In the genomic region with DNA sequence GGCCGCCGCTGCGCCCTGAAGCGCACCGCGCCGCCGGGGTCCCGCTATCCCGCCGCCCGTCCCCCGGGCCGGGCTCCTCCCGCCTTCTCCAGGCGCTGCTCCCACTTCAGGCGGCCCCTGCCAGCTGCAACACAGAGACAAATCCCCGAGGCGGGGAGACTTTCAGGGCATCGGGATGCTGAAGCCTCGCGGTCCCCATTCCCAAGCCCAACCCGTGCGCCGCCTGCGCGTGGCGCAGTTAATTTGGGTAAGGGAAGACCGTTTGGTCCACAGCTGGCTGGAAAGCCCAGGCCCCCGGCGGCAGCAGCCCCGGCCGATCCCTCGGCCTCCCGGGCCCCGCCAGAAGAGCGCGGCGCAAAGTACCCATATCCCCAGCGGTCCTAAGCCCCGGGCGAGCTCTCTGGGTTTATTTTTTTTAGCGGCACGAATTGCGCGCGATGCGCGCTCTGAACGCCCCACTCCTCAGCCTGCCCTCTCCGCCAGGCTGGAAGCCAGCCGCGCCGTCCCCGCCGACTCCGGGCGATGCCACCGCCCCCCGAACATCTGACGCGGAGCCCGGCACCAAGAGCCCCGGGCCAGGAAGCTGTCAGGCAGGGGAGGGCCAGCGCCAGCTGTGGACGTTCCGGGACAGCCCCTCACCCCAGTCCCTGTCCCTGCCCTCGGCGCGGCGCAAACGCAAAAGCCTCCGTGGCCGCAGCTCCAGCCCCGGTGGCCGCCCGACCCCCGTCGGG, we compare ENCODE assay signal across 8 cellular contexts. TPM values are rescaled to one million over a fixed set of nuclear protein-coding genes. Genes with fewer than 3 reads are reported as not detected.
DNase-seq lines count a peak whose midpoint lies in the region; ATAC-seq, FAIRE-seq and TF ChIP-seq lines count a peak whose summit lies in the region.

No MANE protein-coding gene starts in this region.

- peak; percentile 48 for ATAC-seq in GM21390 (IDR thresholded peaks at IDR 0.05; ENCODE audit: unreplicated experiment)
- peak; percentile 30 for ATAC-seq in HG03565 (IDR thresholded peaks at IDR 0.05; ENCODE audit: unreplicated experiment)
- ATAC-seq in left cardiac atrium: peak; percentile 54 to 70
- ATAC-seq in pancreas: peak; percentile 39 to 55 (median 52)

- peaks cover 0 to 7% (median 0%) of the 10 kb centered on the region in 3 donors for H3K4me1 ChIP-seq in pancreas

- no peaks in the 10 kb centered on the region for H3K36me3 ChIP-seq in pancreas

- H3K9me3 Mint-ChIP-seq in activated naive CD8-positive, alpha-beta T cell treated with anti-CD3 and anti-CD28 coated beads for 36 hours: no peaks in the 10 kb centered on the region

- H3K27ac ChIP-seq in pancreas: peak overlapping the region in 3 of 4 donors; percentile 28 to 51 (median 33)

- no peaks in the 10 kb centered on the region for H3K36me3 Mint-ChIP-seq in activated naive CD8-positive, alpha-beta T cell treated with anti-CD3 and anti-CD28 coated beads for 36 hours

- TF ChIP-seq CTCF in GM10266 (IDR thresholded peaks at IDR 0.05; ENCODE audit: control insufficient read depth, insufficient read depth, low read depth, missing control alignments): no peak
- no peak for TF ChIP-seq CTCF in pancreas (IDR thresholded peaks at IDR 0.05)

- peaks cover 51% of the 10 kb centered on the region for H3K27me3 Mint-ChIP-seq in activated naive CD8-positive, alpha-beta T cell treated with anti-CD3 and anti-CD28 coated beads for 36 hours

- H3K4me3 Mint-ChIP-seq in activated naive CD8-positive, alpha-beta T cell treated with anti-CD3 and anti-CD28 coated beads for 36 hours: peak overlapping the region; percentile 66

- intact Hi-C loops in left cardiac atrium (cut with DNase I): loop anchor here (5.0 to 10.0 kb wide), 4 partner anchors 150 to 288 kb away; no protein-coding TSS in a partner anchor
- intact Hi-C loops in pancreas (cut with DNase I): no loop called here

- no peak overlapping the region for H3K27ac Mint-ChIP-seq in activated naive CD8-positive, alpha-beta T cell treated with anti-CD3 and anti-CD28 coated beads for 36 hours

- peak; percentile 70 for DNase-seq in GM10266 (ENCODE audit: extremely low spot score)
- peak; percentile 36 for DNase-seq in activated naive CD8-positive, alpha-beta T cell treated with anti-CD3 and anti-CD28 coated beads for 36 hours
- DNase-seq in left cardiac atrium: peak; percentile 71
- peak in 4 of 6 donors; percentile 14 to 66 (median 41) for DNase-seq in pancreas
- no peak for DNase-seq in COLO829 (ENCODE audit: low spot score)
- no peak for DNase-seq in RKO (ENCODE audit: low spot score)

- H3K4me3 ChIP-seq in pancreas: peak overlapping the region; percentile 28 to 55 (median 42)

- WGBS in pancreas, 2 donors: 0 to 1% methylated on average over 58 to 79 of the region's 79 CpGs

- H3K4me1 Mint-ChIP-seq in activated naive CD8-positive, alpha-beta T cell treated with anti-CD3 and anti-CD28 coated beads for 36 hours: no peaks in the 10 kb centered on the region

- H3K9me3 ChIP-seq in pancreas: no peaks in the 10 kb centered on the region

- H3K27me3 ChIP-seq in pancreas: peaks cover 0 to 5% (median 0%) of the 10 kb centered on the region in 4 donors

- no peak for FAIRE-seq in pancreas (lab: Jason Lieb, UNC)

RNA-seq across cellular contexts. Expression of gene FBN1, which starts 0.5 kb away (rescaled TPM):
- under 1 TPM; 0.22 to 0.29 TPM for total RNA-seq in activated naive CD8-positive, alpha-beta T cell treated with anti-CD3 and anti-CD28 coated beads for 36 hours
- total RNA-seq in left cardiac atrium (100 to 1,000 TPM; 105 to 110 TPM), pancreas (10 to 100 TPM in 3 of 6 donors, 1 to 10 TPM in 3; 2.4 to 35.2 (median 14.1) TPM)
- polyA plus RNA-seq in pancreas: 1 to 10 TPM; 1.5 to 1.9 TPM

Comparison
In these comparisons a context has a peak if more than half of its experiments do, and no peak if none do; other contexts are left out.
1. DNase-seq: peak in GM10266 (single experiment), activated naive CD8-positive, alpha-beta T cell treated with anti-CD3 and anti-CD28 coated beads for 36 hours (single experiment), left cardiac atrium (single experiment) and pancreas (4 of 6); none in COLO829 (single experiment) and RKO (single experiment).
2. intact Hi-C loops: an anchor here in left cardiac atrium (5.0 to 10.0 kb wide); none called in pancreas.
3. Peak in every context shown above with its lines, with median percentiles within 50 percentile points of each other: ATAC-seq.